In genomic region chr17:66381701-66382362, GRCh38 we compare ENCODE assay signal across 16 cellular contexts.
DNase-seq lines count a peak whose midpoint lies in the region; ATAC-seq, FAIRE-seq and TF ChIP-seq lines count a peak whose summit lies in the region.
"Had no signal": no experiment of that assay in that cellular context is flagged by ENCODE, and none has a peak within 500 bp of the region (broad histone marks: within the 10 kb centered on the region; RNA-seq: fewer than 3 reads in every experiment).

No MANE protein-coding gene starts in this region.

- DNase-seq in activated T-cell treated with anti-CD3 and anti-CD28 coated beads, Interleukin-2, amount 50 U/mL, for 72 hours, result no peak
- DNase-seq in activated T-cell treated with anti-CD3 and anti-CD28 coated beads, Interleukin-2, amount 50 U/mL, for 4 hours, result no peak
- peak; percentile 33 for DNase-seq in fibroblast of peridontal ligament (ENCODE audit: extremely low read depth)
- DNase-seq in sciatic nerve (ENCODE audit: low spot score), result no peak
- DNase-seq in GM19239 (ENCODE audit: insufficient read length, low spot score), result no peak
- no peak for DNase-seq in body of pancreas
- DNase-seq: C1 segment of cervical spinal cord, NCI-H1048, NCI-H1436 treated with DMSO at 0.1 percent for 48 hours, NCI-H2081, NCI-H524 had no signal

- peaks cover 2 to 11% of the 10 kb centered on the region in 2 donors for H3K36me3 Mint-ChIP-seq in activated T-cell treated with anti-CD3 and anti-CD28 coated beads, Interleukin-2, amount 50 U/mL, for 72 hours (ENCODE audit: insufficient read depth in 2 of 2)
- H3K36me3 Mint-ChIP-seq in activated T-cell treated with anti-CD3 and anti-CD28 coated beads, Interleukin-2, amount 50 U/mL, for 4 hours (ENCODE audit: insufficient read depth), result peaks cover 3% of the 10 kb centered on the region
- peaks cover 4% of the 10 kb centered on the region for H3K36me3 Mint-ChIP-seq in activated T-helper 17 cell treated with anti-CD3 and anti-CD28 coated beads, Interleukin-2, amount 50 U/mL, for 72 hours (ENCODE audit: low read depth)

- TF ChIP-seq CTCF in body of pancreas (IDR thresholded peaks at IDR 0.05), result no peak

- peak overlapping the region; percentile 27 to 28 for H3K4me3 Mint-ChIP-seq in activated T-cell treated with anti-CD3 and anti-CD28 coated beads, Interleukin-2, amount 50 U/mL, for 72 hours
- no peak overlapping the region for H3K4me3 Mint-ChIP-seq in activated T-cell treated with anti-CD3 and anti-CD28 coated beads, Interleukin-2, amount 50 U/mL, for 4 hours
- peak overlapping the region; percentile 37 for H3K4me3 Mint-ChIP-seq in activated T-helper 17 cell treated with anti-CD3 and anti-CD28 coated beads, Interleukin-2, amount 50 U/mL, for 72 hours
- H3K4me3 Mint-ChIP-seq: GM23338 had no signal

- H3K9me3 Mint-ChIP-seq in activated T-cell treated with anti-CD3 and anti-CD28 coated beads, Interleukin-2, amount 50 U/mL, for 72 hours, result peaks cover 0 to 3% of the 10 kb centered on the region in 2 donors
- H3K9me3 Mint-ChIP-seq in activated T-cell treated with anti-CD3 and anti-CD28 coated beads, Interleukin-2, amount 50 U/mL, for 4 hours, result no peaks in the 10 kb centered on the region
- H3K9me3 Mint-ChIP-seq in activated T-helper 17 cell treated with anti-CD3 and anti-CD28 coated beads, Interleukin-2, amount 50 U/mL, for 72 hours, result no peaks in the 10 kb centered on the region

- intact Hi-C loops in sciatic nerve (cut with DNase I), result no loop called here
- intact Hi-C loops in body of pancreas (cut with DNase I), result no loop called here

- no peak for FAIRE-seq in GM19239 (lab: Jason Lieb, UNC)
- FAIRE-seq: GM12892 had no signal

- H3K27ac Mint-ChIP-seq in activated T-cell treated with anti-CD3 and anti-CD28 coated beads, Interleukin-2, amount 50 U/mL, for 72 hours, result peak overlapping the region; percentile 72
- H3K27ac Mint-ChIP-seq in activated T-helper 17 cell treated with anti-CD3 and anti-CD28 coated beads, Interleukin-2, amount 50 U/mL, for 72 hours, result peak overlapping the region; percentile 81
- H3K27ac Mint-ChIP-seq: GM23338 had no signal

- 78 to 90% methylated on average over 4 of the region's 4 CpGs for WGBS in body of pancreas, 2 donors

- H3K4me1 ChIP-seq in body of pancreas, result peaks cover 6% of the 10 kb centered on the region

- ATAC-seq in activated T-cell treated with anti-CD3 and anti-CD28 coated beads, Interleukin-2, amount 50 U/mL, for 72 hours (replicated peaks in 1 of 2), result peak; percentile 73 to 84
- ATAC-seq in activated T-cell treated with anti-CD3 and anti-CD28 coated beads, Interleukin-2, amount 50 U/mL, for 4 hours, result no peak
- peak; percentile 88 for ATAC-seq in activated T-helper 17 cell treated with anti-CD3 and anti-CD28 coated beads, Interleukin-2, amount 50 U/mL, for 72 hours (replicated peaks)
- ATAC-seq in sciatic nerve, result peak; percentile 57
- no peak for ATAC-seq in GM19351 (IDR thresholded peaks at IDR 0.05; ENCODE audit: unreplicated experiment)
- ATAC-seq in body of pancreas, result no peak
- ATAC-seq: GM23338, Panc1 had no signal

- H3K4me1 Mint-ChIP-seq in activated T-cell treated with anti-CD3 and anti-CD28 coated beads, Interleukin-2, amount 50 U/mL, for 72 hours (ENCODE audit: low read depth), result peaks cover 73% of the 10 kb centered on the region
- peaks cover 52% of the 10 kb centered on the region for H3K4me1 Mint-ChIP-seq in activated T-cell treated with anti-CD3 and anti-CD28 coated beads, Interleukin-2, amount 50 U/mL, for 4 hours (ENCODE audit: low read depth)
- peaks cover 24% of the 10 kb centered on the region for H3K4me1 Mint-ChIP-seq in activated T-helper 17 cell treated with anti-CD3 and anti-CD28 coated beads, Interleukin-2, amount 50 U/mL, for 72 hours

- H3K4me3 ChIP-seq in body of pancreas, result no peak overlapping the region
- H3K4me3 ChIP-seq: GM23338 had no signal

- no peaks in the 10 kb centered on the region for H3K9me3 ChIP-seq in body of pancreas

- H3K27me3 ChIP-seq in body of pancreas, result no peaks in the 10 kb centered on the region

- H3K27me3 Mint-ChIP-seq in activated T-cell treated with anti-CD3 and anti-CD28 coated beads, Interleukin-2, amount 50 U/mL, for 72 hours (ENCODE audit: low read depth), result no peaks in the 10 kb centered on the region
- H3K27me3 Mint-ChIP-seq in activated T-cell treated with anti-CD3 and anti-CD28 coated beads, Interleukin-2, amount 50 U/mL, for 4 hours (ENCODE audit: low read depth), result no peaks in the 10 kb centered on the region
- no peaks in the 10 kb centered on the region for H3K27me3 Mint-ChIP-seq in activated T-helper 17 cell treated with anti-CD3 and anti-CD28 coated beads, Interleukin-2, amount 50 U/mL, for 72 hours

- no peak overlapping the region for H3K27ac ChIP-seq in body of pancreas

- no peaks in the 10 kb centered on the region for H3K36me3 ChIP-seq in body of pancreas (replicated peaks in 1 of 2; ENCODE audit: insufficient read depth in 1 of 2, low read depth in 2 of 2)

- TF ChIP-seq POLR2A in body of pancreas (IDR thresholded peaks at IDR 0.05), result no peak

Comparison
In these comparisons a context has a peak if more than half of its experiments do, and no peak if none do; other contexts are left out.
1. ATAC-seq: peak in activated T-cell treated with anti-CD3 and anti-CD28 coated beads, Interleukin-2, amount 50 U/mL, for 72 hours (2 of 2), activated T-helper 17 cell treated with anti-CD3 and anti-CD28 coated beads, Interleukin-2, amount 50 U/mL, for 72 hours (single experiment) and sciatic nerve (single experiment); none in activated T-cell treated with anti-CD3 and anti-CD28 coated beads, Interleukin-2, amount 50 U/mL, for 4 hours (0 of 2), GM19351 (single experiment) and body of pancreas (single experiment).